Comparison of ENCODE assay signal across 10 cellular contexts in the genomic region with DNA sequence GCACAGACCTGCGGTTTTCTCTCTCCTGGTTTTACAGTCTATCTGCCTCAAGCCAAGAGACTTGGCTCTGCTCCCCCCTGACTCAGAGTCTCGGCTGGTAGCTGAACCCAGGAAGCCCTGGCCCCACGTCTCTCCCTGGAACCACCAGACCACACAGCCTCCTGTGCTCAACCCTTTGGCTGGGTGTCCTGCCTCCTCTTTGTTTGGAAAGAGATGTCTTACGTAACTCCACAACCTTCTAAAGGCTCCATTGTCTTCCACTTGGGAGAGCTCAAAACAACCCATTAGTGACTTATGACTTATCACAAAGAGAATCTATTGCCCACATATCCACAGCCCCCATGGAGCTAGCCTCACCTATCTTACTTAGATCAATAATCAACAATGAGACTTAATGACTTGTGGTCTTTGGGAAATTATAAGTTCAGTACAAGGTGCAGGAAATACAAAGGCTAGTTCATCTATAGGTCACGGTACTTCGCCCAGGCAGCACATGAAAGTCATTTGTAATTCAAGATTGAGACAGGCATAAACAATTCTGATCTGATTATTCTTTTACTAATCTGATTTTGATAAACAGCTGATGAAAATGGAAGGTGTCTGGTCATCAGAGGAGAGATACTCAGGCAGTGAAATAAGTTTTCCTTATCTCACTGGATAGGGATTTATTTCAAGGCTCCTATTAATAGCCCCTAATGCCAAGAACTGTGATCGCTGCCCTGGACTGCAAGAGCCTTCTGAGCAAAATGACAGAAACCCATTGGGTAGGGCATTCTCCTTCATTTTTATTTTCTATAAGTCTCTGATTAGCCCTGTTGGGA. TPM values are rescaled to one million over a fixed set of nuclear protein-coding genes. Genes with fewer than 3 reads are reported as not detected.
DNase-seq lines count a peak whose midpoint lies in the region; ATAC-seq, FAIRE-seq and TF ChIP-seq lines count a peak whose summit lies in the region.
"Had no signal": no experiment of that assay in that cellular context is flagged by ENCODE, and none has a peak within 500 bp of the region (broad histone marks: within the 10 kb centered on the region; RNA-seq: fewer than 3 reads in every experiment).

No MANE protein-coding gene starts in this region.

- H3K79me2 ChIP-seq in K562 (ENCODE audit: control insufficient read depth, insufficient read depth, low read length) = no peaks in the 10 kb centered on the region

- no peaks in the 10 kb centered on the region; a peak in 3 of 5 replicates for H3K4me1 ChIP-seq in K562 (replicated peaks in 1 of 2; ENCODE audit: control insufficient read depth in 2 of 2, insufficient read depth in 2 of 2, low read length in 2 of 2)
- no peaks in the 10 kb centered on the region for H3K4me1 ChIP-seq in CD8-positive, alpha-beta T cell (ENCODE audit: insufficient read depth, low read length)

- DNase-seq in K562 (ENCODE audit: extremely low read depth in 1 of 4, low spot score in 3 of 4) (no peak), kidney glomerular epithelial cell (lab: John Stamatoyannopoulos, UW) (peak; percentile 98), ureter (ENCODE audit: low spot score) (peak; percentile 64)
- DNase-seq in CD8-positive, alpha-beta T cell = no peak
- no peak for DNase-seq in stimulated activated CD4-positive, alpha-beta T cell treated with anti-CD3 and anti-CD28 coated beads, Interleukin-4, amount 100 ng/mL, for 1 hour
- DNase-seq: naive B cell, NCI-H524 had no signal

- no peak for TF ChIP-seq CTCF in K562 (IDR thresholded peaks at IDR 0.05 in 2 of 3, conservative IDR thresholded peaks at IDR 0.05 in 1 of 3; ENCODE audit: insufficient read depth in 2 of 3, low read depth in 1 of 3, low read length in 3 of 3)
- TF ChIP-seq CTCF in CD8-positive, alpha-beta T cell (IDR thresholded peaks at IDR 0.05) = no peak

- no peak; the same call in 1 of the 2 replicates for TF ChIP-seq RAD21 in Ishikawa (IDR thresholded peaks at IDR 0.05; ENCODE audit: low read depth)
- TF ChIP-seq RAD21 in K562 (CRISPR knock-in tag; conservative IDR thresholded peaks at IDR 0.05 in 1 of 2, IDR thresholded peaks at IDR 0.05 in 1 of 2) = no peak

- H3K9me3 ChIP-seq in K562 (replicated peaks; ENCODE audit: control insufficient read depth, insufficient read depth, low read depth, low read length) = no peaks in the 10 kb centered on the region
- H3K9me3 ChIP-seq in CD8-positive, alpha-beta T cell (ENCODE audit: low read length) = no peaks in the 10 kb centered on the region

- H3K4me3 ChIP-seq in K562 = no peak overlapping the region
- H3K4me3 ChIP-seq in CD8-positive, alpha-beta T cell (ENCODE audit: low read depth, low read length) = no peak overlapping the region

- WGBS in K562 (ENCODE audit: insufficient coverage, low coverage, missing lambda C conversion rate) = 15% methylated on average over 6 of the region's 7 CpGs

- no peaks in the 10 kb centered on the region for H3K4me1 Mint-ChIP-seq in CD8-positive, alpha-beta T cell (ENCODE audit: low read depth)
- H3K4me1 Mint-ChIP-seq: activated naive CD4-positive, alpha-beta T cell treated with anti-CD3 and anti-CD28 coated beads, Interleukin-2, amount 50 U/mL, for 24 hours; naive B cell had no signal

- CTCF ChIA-PET in K562 (lab: Yijun Ruan, JAX; ENCODE audit: low intra/inter-chr PET ratio) = no interaction called here
- CTCF ChIA-PET in CD8-positive, alpha-beta T cell (lab: Charles Lee) = interaction anchor here (0.6 to 1.0 kb wide), 2 partner anchors 14 to 1328 kb away, joined by 3 to 4 read pairs; no protein-coding TSS in a partner anchor

- ATAC-seq in K562 = no peak
- ATAC-seq in CD8-positive, alpha-beta T cell = no peak
- no peak for ATAC-seq in HG02571 (IDR thresholded peaks at IDR 0.05; ENCODE audit: unreplicated experiment)

- H3K4me3 Mint-ChIP-seq in CD8-positive, alpha-beta T cell = no peak overlapping the region
- H3K4me3 Mint-ChIP-seq: activated naive CD4-positive, alpha-beta T cell treated with anti-CD3 and anti-CD28 coated beads, Interleukin-2, amount 50 U/mL, for 24 hours; naive B cell had no signal

- no peaks in the 10 kb centered on the region for H3K9me3 Mint-ChIP-seq in CD8-positive, alpha-beta T cell
- H3K9me3 Mint-ChIP-seq: activated naive CD4-positive, alpha-beta T cell treated with anti-CD3 and anti-CD28 coated beads, Interleukin-2, amount 50 U/mL, for 24 hours had no signal

- no peak overlapping the region for H3K27ac ChIP-seq in K562 (ENCODE audit: extremely low read depth, low read depth, low read length)
- no peak overlapping the region for H3K27ac ChIP-seq in CD8-positive, alpha-beta T cell (ENCODE audit: low read depth, low read length)

- no peaks in the 10 kb centered on the region for H3K36me3 Mint-ChIP-seq in CD8-positive, alpha-beta T cell
- H3K36me3 Mint-ChIP-seq: activated naive CD4-positive, alpha-beta T cell treated with anti-CD3 and anti-CD28 coated beads, Interleukin-2, amount 50 U/mL, for 24 hours; naive B cell had no signal

- no peak overlapping the region for H3K9ac ChIP-seq in K562 (ENCODE audit: insufficient read depth in 1 of 2, low read depth in 2 of 2, low read length in 2 of 2)

- H3K36me3 ChIP-seq in K562 (ENCODE audit: control insufficient read depth, insufficient read depth, low read length) = no peaks in the 10 kb centered on the region
- no peaks in the 10 kb centered on the region for H3K36me3 ChIP-seq in CD8-positive, alpha-beta T cell (ENCODE audit: insufficient read depth, low read length)

- H3K27ac Mint-ChIP-seq in CD8-positive, alpha-beta T cell = no peak overlapping the region
- H3K27ac Mint-ChIP-seq: activated naive CD4-positive, alpha-beta T cell treated with anti-CD3 and anti-CD28 coated beads, Interleukin-2, amount 50 U/mL, for 24 hours; naive B cell had no signal

- H3K9me1 ChIP-seq in K562 (ENCODE audit: control insufficient read depth, insufficient read depth, low read length) = no peaks in the 10 kb centered on the region

- no peaks in the 10 kb centered on the region for H3K27me3 ChIP-seq in K562 (ENCODE audit: control insufficient read depth in 2 of 2, insufficient read depth in 2 of 2, low read length in 2 of 2)
- no peaks in the 10 kb centered on the region for H3K27me3 ChIP-seq in CD8-positive, alpha-beta T cell (ENCODE audit: insufficient read depth, low read length)

- no peaks in the 10 kb centered on the region for H4K20me1 ChIP-seq in K562 (replicated peaks; ENCODE audit: control insufficient read depth, insufficient read depth, low read length)

- no TSS peak for BruUV-seq in K562 (replicated peaks; lab: Mats Ljungman, UMichigan)

- no peak for FAIRE-seq in K562 (lab: Jason Lieb, UNC)

- H3K4me2 ChIP-seq in K562 (ENCODE audit: insufficient read depth, low read length) = no peak overlapping the region

- no peak overlapping the region for H2AFZ ChIP-seq in K562 (ENCODE audit: low read depth, low read length)

- POLR2A ChIA-PET in K562 (lab: Yijun Ruan, JAX) = interaction anchor here (0.9 kb wide), 1 partner anchor 14 kb away, joined by 3 read pairs; no protein-coding TSS in a partner anchor
- POLR2A ChIA-PET in CD8-positive, alpha-beta T cell (lab: Charles Lee) = no interaction called here

- H3K27me3 Mint-ChIP-seq in CD8-positive, alpha-beta T cell (ENCODE audit: low read depth) = peaks cover 9% of the 10 kb centered on the region

- TF ChIP-seq EP300 in Ishikawa (IDR thresholded peaks at IDR 0.05; ENCODE audit: borderline replicate concordance) (no peak; the same call in 1 of the 2 replicates), K562 (IDR thresholded peaks at IDR 0.05; ENCODE audit: low read length) (no peak)

- TF ChIP-seq POLR2A in K562 (conservative IDR thresholded peaks at IDR 0.05) = no peak

- intact Hi-C loops in K562 (cut with micrococcal nuclease) = no loop called here
- intact Hi-C loops in CD8-positive, alpha-beta T cell (cut with DNase I, micrococcal nuclease) = no loop called here

- in situ Hi-C loops in K562 (cut with MboI) = no loop called here

TF ChIP-seq in Ishikawa, 13 proteins besides CTCF, POLR2A, EP300 and RAD21 (continues in another document):
- TF ChIP-seq ZBTB7A (IDR thresholded peaks at IDR 0.05; ENCODE audit: low read depth) (no peak), NFIC (IDR thresholded peaks at IDR 0.05) (peak; percentile 61)
- TF ChIP-seq, protein P1, sequence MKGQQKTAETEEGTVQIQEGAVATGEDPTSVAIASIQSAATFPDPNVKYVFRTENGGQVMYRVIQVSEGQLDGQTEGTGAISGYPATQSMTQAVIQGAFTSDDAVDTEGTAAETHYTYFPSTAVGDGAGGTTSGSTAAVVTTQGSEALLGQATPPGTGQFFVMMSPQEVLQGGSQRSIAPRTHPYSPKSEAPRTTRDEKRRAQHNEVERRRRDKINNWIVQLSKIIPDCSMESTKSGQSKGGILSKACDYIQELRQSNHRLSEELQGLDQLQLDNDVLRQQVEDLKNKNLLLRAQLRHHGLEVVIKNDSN (IDR thresholded peaks at IDR 0.05) = no peak

TF ChIP-seq in K562, 482 proteins besides CTCF, POLR2A, EP300 and RAD21 (continues in another document):
- no peak for TF ChIP-seq SIRT6 (IDR thresholded peaks at IDR 0.05; ENCODE audit: low read depth, low read length)
- TF ChIP-seq CEBPG (CRISPR knock-in tag; IDR thresholded peaks at IDR 0.05) = no peak
- peak in 1 of 2 experiments; percentile 43; a peak in 1 of 4 replicates for TF ChIP-seq CEBPG (tag; conservative IDR thresholded peaks at IDR 0.05 in 1 of 2, IDR thresholded peaks at IDR 0.05 in 1 of 2)
- no peak for TF ChIP-seq ADNP (tag; IDR thresholded peaks at IDR 0.05)
- peak; percentile 36; the same call in 1 of the 2 replicates for TF ChIP-seq CEBPB (tag; IDR thresholded peaks at IDR 0.05)
- TF ChIP-seq ASH1L (IDR thresholded peaks at IDR 0.05; ENCODE audit: borderline replicate concordance, low read depth, partially characterized antibody) = no peak

RNA-seq across cellular contexts. Expression of gene SSPN, which starts 44.3 kb away (rescaled TPM):
- total RNA-seq in K562 (2011; cell fraction: chromatin; rRNA removed; ENCODE audit: low replicate concordance) = not detected in 2 replicates
- total RNA-seq in K562 (2011; cell fraction: nucleolus; rRNA removed) = not detected in 2 replicates
- total RNA-seq in K562 (2011; cell fraction: nucleoplasm; rRNA removed) = not detected in 2 replicates
- total RNA-seq in K562 (2014; rRNA removed) (not detected in 2 replicates), K562 (2014; rRNA removed; fragmentation: Illumina TruSeq; extraction: Trizol) (not detected in 2 replicates), K562 (2015; rRNA removed; fragmentation: Illumina TruSeq; extraction: Trizol) (not detected in 2 replicates), K562 (2021) (0.40 TPM in 1 of 2 replicates, not detected in the other), ureter (38.5 TPM)
- polyA plus RNA-seq in K562 (2011; rRNA removed) (not detected in 2 replicates), K562 (2014; fragmentation: Illumina TruSeq; extraction: Trizol) (not detected in 2 replicates), K562 (2014; fragmentation: Nextera tagmentation; extraction: Ambion mirVana) (not detected), K562 (2014; rRNA removed) (not detected in 2 replicates)
- polyA plus RNA-seq in K562 (2011; cell fraction: cytosol; rRNA removed) = not detected in 2 replicates
- not detected in 2 replicates for polyA plus RNA-seq in K562 (2011; cell fraction: nucleus; rRNA removed)
- polyA plus RNA-seq in K562 (2012) = not detected in 2 replicates
- polyA minus RNA-seq in K562 (2011; rRNA and poly(A)+ RNA removed) = not detected in 2 replicates
- polyA minus RNA-seq in K562 (2011; cell fraction: cytosol; rRNA and poly(A)+ RNA removed) = not detected in 2 replicates
- polyA minus RNA-seq in K562 (2011; cell fraction: nucleus; rRNA and poly(A)+ RNA removed) = not detected in 2 replicates
- total RNA-seq in CD8-positive, alpha-beta T cell = not detected

Comparison
In these comparisons a context has a peak if more than half of its experiments do, and no peak if none do; other contexts are left out.
1. DNase-seq: peak in kidney glomerular epithelial cell (single experiment) and ureter (single experiment); none in K562 (0 of 4), CD8-positive, alpha-beta T cell (0 of 7) and stimulated activated CD4-positive, alpha-beta T cell treated with anti-CD3 and anti-CD28 coated beads, Interleukin-4, amount 100 ng/mL, for 1 hour (single experiment).
2. RNA of gene SSPN, which starts 44.3 kb away (total RNA-seq): 38.5 TPM in ureter (single experiment); 0.40 TPM in K562 and not detected in CD8-positive, alpha-beta T cell; every median in the first group is over 10 times any median in the second.